ENCODE assay signal across 8 cellular contexts in genomic region chr18:9139400-9140039, GRCh38. TPM values are rescaled to one million over a fixed set of nuclear protein-coding genes. Genes with fewer than 3 reads are reported as not detected.
DNase-seq lines count a peak whose midpoint lies in the region; ATAC-seq and TF ChIP-seq lines count a peak whose summit lies in the region.

No MANE protein-coding gene starts in this region.

- intact Hi-C loops in activated CD4-positive, alpha-beta T cell treated with anti-CD3 and anti-CD28 coated beads for 36 hours (cut with DNase I, micrococcal nuclease) = loop anchor here (5.0 to 10.0 kb wide), 6 partner anchors 198 to 532 kb away; partner anchors contain the start of genes MTCL1 (in 1 of the 2), RAB12 (in 1 of the 2) and RALBP1 (in 1 of the 2)
- intact Hi-C loops in activated B cell treated with CpG ODN at 0.5 μM for 24 hours (cut with micrococcal nuclease) = loop anchor here (5.0 kb wide), 2 partner anchors 532 to 773 kb away; partner anchors contain the start of genes RAB12 and VAPA
- intact Hi-C loops in stomach (cut with DNase I; ENCODE audit: low total_unique reads) = no loop called here
- intact Hi-C loops in thyroid gland (cut with DNase I) = loop anchor here (10.0 kb wide), 1 partner anchor 195 kb away; the partner anchor contains the start of gene TWSG1

- H3K4me1 ChIP-seq in stomach = peaks cover 56 to 81% (median 70%) of the 10 kb centered on the region in 4 donors
- peaks cover 59 to 66% of the 10 kb centered on the region in 2 donors for H3K4me1 ChIP-seq in thyroid gland

- peak overlapping the region; percentile 9 to 84 (median 68) for H3K4me3 ChIP-seq in stomach
- no peak overlapping the region for H3K4me3 ChIP-seq in thyroid gland (replicated peaks in 1 of 3)

- no peak for TF ChIP-seq CTCF in activated B cell treated with CpG ODN at 0.5 μM for 24 hours (IDR thresholded peaks at IDR 0.05)
- TF ChIP-seq CTCF in glutamatergic neuron (IDR thresholded peaks at IDR 0.05; ENCODE audit: partially characterized antibody, unreplicated experiment) = no peak
- TF ChIP-seq CTCF in stomach (IDR thresholded peaks at IDR 0.05) = no peak
- no peak for TF ChIP-seq CTCF in thyroid gland (IDR thresholded peaks at IDR 0.05)

- DNase-seq in activated CD4-positive, alpha-beta T cell treated with anti-CD3 and anti-CD28 coated beads for 36 hours = no peak
- DNase-seq in activated CD4-positive, alpha-beta T cell treated with anti-CD3 and anti-CD28 coated beads for 1 hour = no peak
- DNase-seq in activated B cell treated with CpG ODN at 0.5 μM for 24 hours (no peak), glutamatergic neuron (no peak), stomach (no peak), thyroid gland (no peak)

- no peaks in the 10 kb centered on the region for H3K9me3 Mint-ChIP-seq in activated CD4-positive, alpha-beta T cell treated with anti-CD3 and anti-CD28 coated beads for 36 hours (ENCODE audit: low read depth)
- H3K9me3 Mint-ChIP-seq in activated B cell treated with CpG ODN at 0.5 μM for 24 hours (no peaks in the 10 kb centered on the region), glutamatergic neuron (ENCODE audit: unreplicated experiment) (peaks cover 12% of the 10 kb centered on the region)

- H3K27ac ChIP-seq in stomach (peak overlapping the region in 4 of 5 donors; percentile 95 to 99 (median 98)), thyroid gland (no peak overlapping the region)

- H3K4me1 Mint-ChIP-seq in activated CD4-positive, alpha-beta T cell treated with anti-CD3 and anti-CD28 coated beads for 36 hours = peaks cover 64% of the 10 kb centered on the region
- peaks cover 76% of the 10 kb centered on the region for H3K4me1 Mint-ChIP-seq in activated B cell treated with CpG ODN at 0.5 μM for 24 hours
- H3K4me1 Mint-ChIP-seq in glutamatergic neuron (ENCODE audit: low read depth, unreplicated experiment) = peaks cover 21% of the 10 kb centered on the region

- ATAC-seq in activated CD4-positive, alpha-beta T cell treated with anti-CD3 and anti-CD28 coated beads for 36 hours = no peak
- ATAC-seq in activated B cell treated with CpG ODN at 0.5 μM for 24 hours (ENCODE audit: low read depth) (no peak), HG02970 (IDR thresholded peaks at IDR 0.05; ENCODE audit: low FRiP score, unreplicated experiment) (no peak), HG03571 (IDR thresholded peaks at IDR 0.05; ENCODE audit: unreplicated experiment) (no peak)

- H3K27ac Mint-ChIP-seq in activated CD4-positive, alpha-beta T cell treated with anti-CD3 and anti-CD28 coated beads for 36 hours = peak overlapping the region; percentile 92
- peak overlapping the region; percentile 95 for H3K27ac Mint-ChIP-seq in activated B cell treated with CpG ODN at 0.5 μM for 24 hours
- H3K27ac Mint-ChIP-seq in glutamatergic neuron (ENCODE audit: unreplicated experiment) = no peak overlapping the region

- 35 to 50% (median 40%) methylated on average over 7 of the region's 7 CpGs for WGBS in stomach, 5 donors
- 71 to 80% methylated on average over 7 of the region's 7 CpGs for WGBS in thyroid gland, 2 donors

- H3K4me3 Mint-ChIP-seq in activated CD4-positive, alpha-beta T cell treated with anti-CD3 and anti-CD28 coated beads for 36 hours = peak overlapping the region; percentile 86
- H3K4me3 Mint-ChIP-seq in activated B cell treated with CpG ODN at 0.5 μM for 24 hours (peak overlapping the region; percentile 94), glutamatergic neuron (ENCODE audit: unreplicated experiment) (peak overlapping the region; percentile 69)

- CTCF ChIA-PET in activated CD4-positive, alpha-beta T cell treated with anti-CD3 and anti-CD28 coated beads for 36 hours (lab: Charles Lee) = interaction anchor here (1.2 to 3.1 kb wide), 5 partner anchors 8 to 66 kb away, joined by 5 to 15 read pairs (median 10); no protein-coding TSS in a partner anchor
- CTCF ChIA-PET in activated B cell treated with CpG ODN at 0.5 μM for 24 hours (lab: Charles Lee) = interaction anchor here (0.8 to 4.9 kb wide), 4 partner anchors 34 to 151 kb away, joined by 3 to 19 read pairs (median 6); partner anchors contain the start of gene NDUFV2

- H3K36me3 Mint-ChIP-seq in activated CD4-positive, alpha-beta T cell treated with anti-CD3 and anti-CD28 coated beads for 36 hours (ENCODE audit: low read depth) = peaks cover 43% of the 10 kb centered on the region
- H3K36me3 Mint-ChIP-seq in activated B cell treated with CpG ODN at 0.5 μM for 24 hours (ENCODE audit: low read depth) = peaks cover 36% of the 10 kb centered on the region
- H3K36me3 Mint-ChIP-seq in glutamatergic neuron (ENCODE audit: unreplicated experiment) = no peaks in the 10 kb centered on the region

- H3K27me3 Mint-ChIP-seq in activated CD4-positive, alpha-beta T cell treated with anti-CD3 and anti-CD28 coated beads for 36 hours = no peaks in the 10 kb centered on the region
- H3K27me3 Mint-ChIP-seq in activated B cell treated with CpG ODN at 0.5 μM for 24 hours (no peaks in the 10 kb centered on the region), glutamatergic neuron (ENCODE audit: unreplicated experiment) (peaks cover 3% of the 10 kb centered on the region)

- H3K27me3 ChIP-seq in stomach (no peaks in the 10 kb centered on the region), thyroid gland (no peaks in the 10 kb centered on the region)

- TF ChIP-seq POLR2A in stomach (IDR thresholded peaks at IDR 0.05) (no peak), thyroid gland (IDR thresholded peaks at IDR 0.05) (no peak)

- POLR2A ChIA-PET in activated CD4-positive, alpha-beta T cell treated with anti-CD3 and anti-CD28 coated beads for 36 hours (lab: Charles Lee) = interaction anchor here (0.6 to 5.2 kb wide), 7 partner anchors 17 to 71 kb away, joined by 3 to 30 read pairs (median 6); no protein-coding TSS in a partner anchor
- POLR2A ChIA-PET in activated B cell treated with CpG ODN at 0.5 μM for 24 hours (lab: Charles Lee) = interaction anchor here (0.7 to 11.4 kb wide), 7 partner anchors 18 to 66 kb away, joined by 3 to 257 read pairs (median 4); partner anchors contain the start of gene NDUFV2

- H3K9me3 ChIP-seq in stomach (no peaks in the 10 kb centered on the region), thyroid gland (no peaks in the 10 kb centered on the region)

- peaks cover 0 to 7% (median 4%) of the 10 kb centered on the region in 4 donors for H3K36me3 ChIP-seq in stomach
- H3K36me3 ChIP-seq in thyroid gland = no peaks in the 10 kb centered on the region

- TF ChIP-seq EP300 in stomach (IDR thresholded peaks at IDR 0.05) = no peak

RNA-seq across cellular contexts. Expression of gene ANKRD12, which starts 2.9 kb away (rescaled TPM):
- total RNA-seq in activated CD4-positive, alpha-beta T cell treated with anti-CD3 and anti-CD28 coated beads for 36 hours = 10 to 100 TPM; 57.5 to 96.0 TPM
- total RNA-seq in activated B cell treated with CpG ODN at 0.5 μM for 24 hours (121 and 125 TPM in 2 replicates), glutamatergic neuron (ENCODE audit: unreplicated experiment) (41.6 TPM), stomach (10 to 100 TPM; 19.1 to 54.5 (median 49.6) TPM), thyroid gland (100 to 1,000 TPM in 2 of 4 donors, 10 to 100 TPM in 2; 74.6 to 155 (median 109) TPM)
- polyA plus RNA-seq in stomach = 10 to 100 TPM in 2 of 3 donors, 1 to 10 TPM in 1; 10.0 to 85.5 (median 14.0) TPM

RNA-seq across cellular contexts. Expression of gene NDUFV2, which starts 37.0 kb away (rescaled TPM):
- 100 to 1,000 TPM; 331 to 372 TPM for total RNA-seq in activated CD4-positive, alpha-beta T cell treated with anti-CD3 and anti-CD28 coated beads for 36 hours
- total RNA-seq in activated B cell treated with CpG ODN at 0.5 μM for 24 hours (168 and 169 TPM in 2 replicates), glutamatergic neuron (ENCODE audit: unreplicated experiment) (133 TPM), stomach (100 to 1,000 TPM in 2 of 5 donors, 10 to 100 TPM in 3; 69.4 to 251 (median 98.2) TPM), thyroid gland (100 to 1,000 TPM; 103 to 114 (median 108) TPM)
- 100 to 1,000 TPM; 214 to 283 (median 222) TPM for polyA plus RNA-seq in stomach

Comparison
In these comparisons a context has a peak if more than half of its experiments do, and no peak if none do; other contexts are left out.
1. H3K27ac ChIP-seq: peak in stomach (4 of 5); none in thyroid gland (0 of 3).
2. H3K4me3 ChIP-seq: peak in stomach (4 of 4); none in thyroid gland (0 of 3).
3. Peak in every context shown above with its lines, with median percentiles within 50 percentile points of each other: H3K4me3 Mint-ChIP-seq.